21 cellular contexts compared by ENCODE assay signal in genomic region chr1:45640293-45640692, GRCh38. TPM values are rescaled to one million over a fixed set of nuclear protein-coding genes. Genes with fewer than 3 reads are reported as not detected.
A peak's percentile ranks its signal among the peaks of the same experiment; 100 is the strongest.
DNase-seq lines count a peak whose midpoint lies in the region; ATAC-seq and TF ChIP-seq lines count a peak whose summit lies in the region.
"Had no signal": no experiment of that assay in that cellular context is flagged by ENCODE, and none has a peak within 500 bp of the region (broad histone marks: within the 10 kb centered on the region; RNA-seq: fewer than 3 reads in every experiment).

No MANE protein-coding gene starts in this region.

- peak overlapping the region; percentile 20 for H3K27ac ChIP-seq in endodermal cell (ENCODE audit: low read depth, low read length)
- H3K27ac ChIP-seq in right lobe of liver = no peak overlapping the region
- H3K27ac ChIP-seq: 22Rv1; BLaER1 treated with 17β-estradiol and CSF1 and Interleukin-3, amounts not matched to agents 10 nM and 100 nM; RWPE1 had no signal

- peaks cover 19% of the 10 kb centered on the region for H3K36me3 Mint-ChIP-seq in activated CD4-positive, alpha-beta T cell treated with anti-CD3 and anti-CD28 coated beads for 36 hours (ENCODE audit: low read depth)
- H3K36me3 Mint-ChIP-seq in activated CD4-positive, alpha-beta T cell treated with anti-CD3 and anti-CD28 coated beads, Interleukin-2, amount 10 ng/mL, durations not matched to agents 24 days and 14 days (ENCODE audit: low read depth) = peaks cover 24% of the 10 kb centered on the region
- peaks cover 28% of the 10 kb centered on the region for H3K36me3 Mint-ChIP-seq in endodermal cell (ENCODE audit: low read depth)

- H3K9me3 ChIP-seq in endodermal cell (ENCODE audit: control insufficient read depth, low read length) (no peaks in the 10 kb centered on the region), right lobe of liver (no peaks in the 10 kb centered on the region)
- H3K9me3 ChIP-seq: BLaER1 treated with 17β-estradiol and CSF1 and Interleukin-3, amounts not matched to agents 10 nM and 100 nM had no signal

- CTCF ChIA-PET in activated CD4-positive, alpha-beta T cell treated with anti-CD3 and anti-CD28 coated beads for 36 hours (lab: Charles Lee) = no interaction called here

- POLR2A ChIA-PET in activated CD4-positive, alpha-beta T cell treated with anti-CD3 and anti-CD28 coated beads for 36 hours (lab: Charles Lee) = no interaction called here

- no peaks in the 10 kb centered on the region for H3K9me3 Mint-ChIP-seq in activated CD4-positive, alpha-beta T cell treated with anti-CD3 and anti-CD28 coated beads for 36 hours (ENCODE audit: low read depth)
- H3K9me3 Mint-ChIP-seq in activated CD4-positive, alpha-beta T cell treated with anti-CD3 and anti-CD28 coated beads, Interleukin-2, amount 10 ng/mL, durations not matched to agents 24 days and 14 days = no peaks in the 10 kb centered on the region
- H3K9me3 Mint-ChIP-seq in endodermal cell = no peaks in the 10 kb centered on the region

- WGBS in endodermal cell (ENCODE audit: insufficient coverage in 1 of 2, insufficient read length in 1 of 2), 2 experiments = 78 to 92% methylated on average over 1 of the region's 1 CpG
- WGBS in right lobe of liver (ENCODE audit: insufficient coverage, low coverage, low lambda C conversion rate, missing lambda C conversion rate) = 57% methylated on average over 1 of the region's 1 CpG

- TF ChIP-seq POLR2A in right lobe of liver (IDR thresholded peaks at IDR 0.05) = no peak

- TF ChIP-seq CTCF in endodermal cell (conservative IDR thresholded peaks at IDR 0.05) = no peak
- no peak for TF ChIP-seq CTCF in right lobe of liver (IDR thresholded peaks at IDR 0.05)

- H3K27me3 ChIP-seq in endodermal cell (ENCODE audit: control insufficient read depth, insufficient read depth, low read length, poor library complexity, severe bottlenecking) = no peaks in the 10 kb centered on the region
- H3K27me3 ChIP-seq in right lobe of liver = no peaks in the 10 kb centered on the region
- H3K27me3 ChIP-seq: BLaER1 treated with 17β-estradiol and CSF1 and Interleukin-3, amounts not matched to agents 10 nM and 100 nM had no signal

- no peak overlapping the region for H3K9ac ChIP-seq in endodermal cell (ENCODE audit: extremely low read depth, low read length, poor library complexity, severe bottlenecking)
- H3K9ac ChIP-seq: BLaER1 treated with 17β-estradiol and CSF1 and Interleukin-3, amounts not matched to agents 10 nM and 100 nM had no signal

- intact Hi-C loops in activated CD4-positive, alpha-beta T cell treated with anti-CD3 and anti-CD28 coated beads for 36 hours (cut with DNase I, micrococcal nuclease) = no loop called here
- intact Hi-C loops in activated CD4-positive, alpha-beta T cell treated with anti-CD3 and anti-CD28 coated beads, Interleukin-2, amount 10 ng/mL, durations not matched to agents 24 days and 14 days (cut with micrococcal nuclease) = no loop called here
- intact Hi-C loops in right lobe of liver (cut with DNase I) = no loop called here

- peaks cover 84% of the 10 kb centered on the region for H3K36me3 ChIP-seq in endodermal cell (ENCODE audit: control insufficient read depth, insufficient read depth, low read length)
- peaks cover 0 to 69% (median 19%) of the 10 kb centered on the region in 4 donors for H3K36me3 ChIP-seq in right lobe of liver

- H3K4me3 ChIP-seq in endodermal cell (ENCODE audit: low read length) (no peak overlapping the region), right lobe of liver (no peak overlapping the region)
- H3K4me3 ChIP-seq: BLaER1 treated with 17β-estradiol and CSF1 and Interleukin-3, amounts not matched to agents 10 nM and 100 nM; GM12878 had no signal

- H3K4me1 Mint-ChIP-seq in activated CD4-positive, alpha-beta T cell treated with anti-CD3 and anti-CD28 coated beads for 36 hours = no peaks in the 10 kb centered on the region
- no peaks in the 10 kb centered on the region for H3K4me1 Mint-ChIP-seq in activated CD4-positive, alpha-beta T cell treated with anti-CD3 and anti-CD28 coated beads, Interleukin-2, amount 10 ng/mL, durations not matched to agents 24 days and 14 days
- no peaks in the 10 kb centered on the region for H3K4me1 Mint-ChIP-seq in endodermal cell

- no peak overlapping the region for H3K4me3 Mint-ChIP-seq in activated CD4-positive, alpha-beta T cell treated with anti-CD3 and anti-CD28 coated beads for 36 hours
- no peak overlapping the region for H3K4me3 Mint-ChIP-seq in activated CD4-positive, alpha-beta T cell treated with anti-CD3 and anti-CD28 coated beads, Interleukin-2, amount 10 ng/mL, durations not matched to agents 24 days and 14 days
- no peak overlapping the region for H3K4me3 Mint-ChIP-seq in endodermal cell

- no peak for DNase-seq in activated CD4-positive, alpha-beta T cell treated with anti-CD3 and anti-CD28 coated beads for 36 hours
- no peak for DNase-seq in activated CD4-positive, alpha-beta T cell treated with anti-CD3 and anti-CD28 coated beads, Interleukin-2, amount 10 ng/mL, durations not matched to agents 24 days and 14 days
- DNase-seq in HCEC 1CT = peak; percentile 28
- DNase-seq in endodermal cell = no peak
- no peak for DNase-seq in right lobe of liver
- DNase-seq in NCI-H2171 treated with DMSO at 0.1 percent for 48 hours (lab: John Stamatoyannopoulos, UW) = no peak
- no peak for DNase-seq in glomerular visceral epithelial cell (ENCODE audit: extremely low spot score)
- DNase-seq: COR-L47; DMS153; NCI-H1048; NCI-H146; NCI-H2081 treated with DMSO at 0.1 percent for 48 hours; NCI-H345; NCI-H69; NK-92 treated with Interleukin-12 subunit alpha and Interleukin-12 subunit beta, amount 100 ng/mL, for 24 hours had no signal

- ATAC-seq in activated CD4-positive, alpha-beta T cell treated with anti-CD3 and anti-CD28 coated beads for 36 hours = no peak
- ATAC-seq in right lobe of liver (peak; percentile 22 to 77 (median 40)), GM18867 (IDR thresholded peaks at IDR 0.05; ENCODE audit: unreplicated experiment) (no peak)
- ATAC-seq: GM12878, HCT116 had no signal

- no peaks in the 10 kb centered on the region for H3K27me3 Mint-ChIP-seq in activated CD4-positive, alpha-beta T cell treated with anti-CD3 and anti-CD28 coated beads for 36 hours
- H3K27me3 Mint-ChIP-seq in activated CD4-positive, alpha-beta T cell treated with anti-CD3 and anti-CD28 coated beads, Interleukin-2, amount 10 ng/mL, durations not matched to agents 24 days and 14 days = no peaks in the 10 kb centered on the region
- H3K27me3 Mint-ChIP-seq in endodermal cell (ENCODE audit: insufficient read depth) = no peaks in the 10 kb centered on the region

- H3K4me1 ChIP-seq in endodermal cell (ENCODE audit: control insufficient read depth, insufficient read depth, low read length) = no peaks in the 10 kb centered on the region
- H3K4me1 ChIP-seq in right lobe of liver = peaks cover 0 to 7% (median 0%) of the 10 kb centered on the region in 4 donors

- peak overlapping the region; percentile 2 for H3K27ac Mint-ChIP-seq in activated CD4-positive, alpha-beta T cell treated with anti-CD3 and anti-CD28 coated beads for 36 hours
- H3K27ac Mint-ChIP-seq in activated CD4-positive, alpha-beta T cell treated with anti-CD3 and anti-CD28 coated beads, Interleukin-2, amount 10 ng/mL, durations not matched to agents 24 days and 14 days = no peak overlapping the region
- H3K27ac Mint-ChIP-seq in endodermal cell = peak overlapping the region; percentile 41

RNA-seq across cellular contexts. Expression of gene CCDC17, which starts 16.4 kb away (rescaled TPM):
- total RNA-seq in activated CD4-positive, alpha-beta T cell treated with anti-CD3 and anti-CD28 coated beads for 36 hours = 1 to 10 TPM; 1.0 to 1.6 TPM
- 1.6 and 2.8 TPM in 2 replicates for total RNA-seq in activated CD4-positive, alpha-beta T cell treated with anti-CD3 and anti-CD28 coated beads, Interleukin-2, amount 10 ng/mL, durations not matched to agents 24 days and 14 days
- total RNA-seq in endodermal cell (1 to 10 TPM; 2.5 to 5.1 TPM), right lobe of liver (1 to 10 TPM in 5 of 6 experiments, under 1 TPM in 1; 0.81 to 3.1 (median 1.9) TPM)
- 1.2 TPM for polyA plus RNA-seq in endodermal cell (2013, experiment 1 of 2)
- 1.2 TPM for polyA plus RNA-seq in endodermal cell (2013, experiment 2 of 2)

RNA-seq across cellular contexts. Expression of gene GPBP1L1, which starts 46.0 kb away (rescaled TPM):
- 100 to 1,000 TPM; 101 to 112 TPM for total RNA-seq in activated CD4-positive, alpha-beta T cell treated with anti-CD3 and anti-CD28 coated beads for 36 hours
- 101 and 104 TPM in 2 replicates for total RNA-seq in activated CD4-positive, alpha-beta T cell treated with anti-CD3 and anti-CD28 coated beads, Interleukin-2, amount 10 ng/mL, durations not matched to agents 24 days and 14 days
- total RNA-seq in endodermal cell (100 to 1,000 TPM; 117 to 124 TPM), right lobe of liver (10 to 100 TPM; 51.2 to 80.0 (median 67.3) TPM)
- 79.0 TPM for polyA plus RNA-seq in endodermal cell (2013, experiment 1 of 2)
- polyA plus RNA-seq in endodermal cell (2013, experiment 2 of 2) = 76.2 TPM

RNA-seq across cellular contexts. Expression of gene TMEM69, which starts 47.7 kb away (rescaled TPM):
- total RNA-seq in activated CD4-positive, alpha-beta T cell treated with anti-CD3 and anti-CD28 coated beads for 36 hours = 10 to 100 TPM; 30.2 to 44.3 TPM
- 29.4 and 38.7 TPM in 2 replicates for total RNA-seq in activated CD4-positive, alpha-beta T cell treated with anti-CD3 and anti-CD28 coated beads, Interleukin-2, amount 10 ng/mL, durations not matched to agents 24 days and 14 days
- total RNA-seq in endodermal cell (10 to 100 TPM; 25.1 to 28.1 TPM), right lobe of liver (10 to 100 TPM in 3 of 6 experiments, 1 to 10 TPM in 3; 7.5 to 17.5 (median 10.0) TPM)
- 60.2 TPM for polyA plus RNA-seq in endodermal cell (2013, experiment 1 of 2)
- 53.6 TPM for polyA plus RNA-seq in endodermal cell (2013, experiment 2 of 2)

RNA-seq across cellular contexts. Expression of gene NASP, which starts 56.5 kb away (rescaled TPM):
- total RNA-seq in activated CD4-positive, alpha-beta T cell treated with anti-CD3 and anti-CD28 coated beads for 36 hours = 100 to 1,000 TPM; 228 to 282 TPM
- 263 and 295 TPM in 2 replicates for total RNA-seq in activated CD4-positive, alpha-beta T cell treated with anti-CD3 and anti-CD28 coated beads, Interleukin-2, amount 10 ng/mL, durations not matched to agents 24 days and 14 days
- 100 to 1,000 TPM; 368 to 385 TPM for total RNA-seq in endodermal cell
- 403 TPM for polyA plus RNA-seq in endodermal cell (2013, experiment 1 of 2)
- 368 TPM for polyA plus RNA-seq in endodermal cell (2013, experiment 2 of 2)
- 10 to 100 TPM; 21.8 to 31.9 (median 26.1) TPM for total RNA-seq in right lobe of liver

Comparison
In these comparisons a context has a peak if more than half of its experiments do, and no peak if none do; other contexts are left out.
1. ATAC-seq: peak in right lobe of liver (4 of 4); none in activated CD4-positive, alpha-beta T cell treated with anti-CD3 and anti-CD28 coated beads for 36 hours (single experiment) and GM18867 (single experiment).